In the genomic region with DNA sequence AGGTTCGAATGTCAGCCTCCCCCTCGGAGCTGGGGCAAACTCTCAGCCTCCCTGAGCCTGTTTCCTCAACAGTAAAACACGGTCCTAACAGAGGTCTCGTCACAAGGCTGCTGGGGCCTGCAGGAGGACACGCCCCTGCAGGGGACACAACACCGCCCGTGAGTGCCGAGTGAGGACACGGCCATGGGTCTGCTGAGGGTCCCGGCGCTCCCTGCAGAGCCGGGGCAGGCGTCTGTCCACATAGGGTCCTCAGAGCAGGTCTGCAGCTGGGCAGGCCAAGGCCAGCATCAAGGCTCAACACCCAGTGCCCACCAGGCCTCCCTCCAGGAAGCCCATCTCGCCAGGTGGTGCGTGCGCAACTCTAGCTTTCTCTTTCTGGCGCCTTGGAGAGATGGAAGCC, we compare ENCODE assay signal across 33 cellular contexts.
"Had no signal": no experiment of that assay in that cellular context is flagged by ENCODE, and none has a peak within 500 bp of the region (broad histone marks: within the 10 kb centered on the region; RNA-seq: fewer than 3 reads in every experiment).

No MANE protein-coding gene starts in this region.

- FAIRE-seq: urothelium cell line had no signal

- H3K36me3 ChIP-seq: ovary, spleen, suprapubic skin, tibial artery, transverse colon, upper lobe of left lung, vagina had no signal

- H3K27me3 Mint-ChIP-seq: naive B cell; progenitor cell of endocrine pancreas; stimulated activated memory B cell treated with anti-CD40 and anti-IgM and Interleukin-4, amounts not matched to agents 10 μg/mL and 1 μg/mL and 100 μg/mL, for 72 hours had no signal

- H3K9me3 ChIP-seq: ovary, psoas muscle, suprapubic skin, testis, transverse colon, vagina had no signal

- ATAC-seq: naive thymus-derived CD8-positive, alpha-beta T cell; natural killer cell treated with Interleukin-12 subunit alpha and Interleukin-12 subunit beta and Interleukin-15 and Interleukin-18, amount 100 ng/mL, for 72 hours; psoas muscle; right cardiac atrium; sciatic nerve; stimulated activated memory B cell treated with anti-CD40 and anti-IgM and Interleukin-4, amounts not matched to agents 10 μg/mL and 1 μg/mL and 100 μg/mL, for 72 hours; stimulated activated naive CD8-positive, alpha-beta T cell treated with anti-CD3 and anti-CD28 coated beads, Interleukin-15, amount 100 ng/mL, for 72 hours; stimulated activated naive CD8-positive, alpha-beta T cell treated with anti-CD3 and anti-CD28 coated beads, Interleukin-15, Interleukin-2, amounts not matched to agents 100 U/mL and 50 U/mL, for 24 hours had no signal

- H3K9ac ChIP-seq: parathyroid adenoma had no signal

- H3K4me2 ChIP-seq: smooth muscle cell had no signal

- H3K27me3 ChIP-seq: ovary, spleen, suprapubic skin, testis, tibial artery, transverse colon, upper lobe of left lung, vagina had no signal

- H3K4me1 ChIP-seq: parathyroid adenoma, psoas muscle had no signal

- H3K4me3 ChIP-seq: ovary, psoas muscle, skin epidermis, smooth muscle cell, spleen, suprapubic skin, testis, tibial artery, transverse colon, upper lobe of left lung, vagina had no signal

- H2AFZ ChIP-seq: parathyroid adenoma had no signal

- H3K4me3 Mint-ChIP-seq: naive B cell; naive thymus-derived CD8-positive, alpha-beta T cell; natural killer cell treated with Interleukin-12 subunit alpha and Interleukin-12 subunit beta and Interleukin-15 and Interleukin-18, amount 100 ng/mL, for 72 hours; nephron progenitor cell; neural crest cell; stimulated activated memory B cell treated with anti-CD40 and anti-IgM and Interleukin-4, amounts not matched to agents 10 μg/mL and 1 μg/mL and 100 μg/mL, for 72 hours; stimulated activated naive CD8-positive, alpha-beta T cell treated with anti-CD3 and anti-CD28 coated beads, Interleukin-15, amount 100 ng/mL, for 72 hours had no signal

- DNase-seq: naive B cell; naive thymus-derived CD8-positive, alpha-beta T cell; nephron progenitor cell; occipital lobe; ovary; posterior cingulate gyrus; psoas muscle; right cardiac atrium; spleen; stimulated activated CD4-positive, alpha-beta T cell treated with anti-CD3 and anti-CD28 coated beads, Interleukin-12 subunit alpha, Interleukin-12 subunit beta, amount 100 ng/mL, for 4 hours; stimulated activated CD4-positive, alpha-beta T cell treated with anti-CD3 and anti-CD28 coated beads, Interleukin-1b, Interleukin-23, amount 100 ng/mL, for 48 hours; stimulated activated CD4-positive, alpha-beta T cell treated with anti-CD3 and anti-CD28 coated beads, Interleukin-4, amount 100 ng/mL, for 1 hour; stimulated activated CD4-positive, alpha-beta T cell treated with anti-CD3 and anti-CD28 coated beads, Interleukin-4, amount 100 ng/mL, for 4 hours; stimulated activated CD8-positive, alpha-beta memory T cell treated with anti-CD3 and anti-CD28 coated beads, Interleukin-4, amount 100 ng/mL, for 48 hours; stimulated activated naive CD4-positive, alpha-beta T cell; stimulated activated naive CD8-positive, alpha-beta T cell treated with anti-CD3 and anti-CD28 coated beads, Interleukin-15, amount 100 ng/mL, for 72 hours; stimulated activated naive CD8-positive, alpha-beta T cell treated with anti-CD3 and anti-CD28 coated beads, Interleukin-15, Interleukin-2, amounts not matched to agents 100 U/mL and 50 U/mL, for 24 hours; substantia nigra; testis; tibial artery; transverse colon had no signal

- H3K27ac ChIP-seq: ovary, parathyroid adenoma, psoas muscle, skin epidermis, spleen, suprapubic skin, testis, tibial artery, transverse colon, upper lobe of left lung, vagina had no signal
